14 cellular contexts compared by ENCODE assay signal in the genomic region with DNA sequence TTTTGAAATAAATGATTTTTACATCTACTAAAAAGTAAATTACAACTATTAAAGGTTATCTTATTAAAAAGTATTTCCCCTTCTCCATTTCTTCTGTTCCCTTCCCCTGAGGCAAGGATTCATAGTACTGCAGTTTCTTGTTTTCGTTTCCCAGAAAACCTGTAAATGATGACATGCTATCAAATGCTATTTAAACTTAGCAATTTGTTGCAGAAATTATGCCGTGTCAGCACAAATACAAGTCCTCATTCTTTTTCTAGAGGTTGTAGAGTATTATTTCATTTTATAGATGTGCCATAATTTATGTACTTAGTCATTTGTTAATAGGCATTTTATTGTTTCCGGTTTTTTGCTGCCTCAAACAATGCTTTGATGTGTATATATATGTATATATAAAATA.
A peak's percentile ranks its signal among the peaks of the same experiment; 100 is the strongest.
DNase-seq lines count a peak whose midpoint lies in the region; ATAC-seq, FAIRE-seq and TF ChIP-seq lines count a peak whose summit lies in the region.
"Had no signal": no experiment of that assay in that cellular context is flagged by ENCODE, and none has a peak within 500 bp of the region (broad histone marks: within the 10 kb centered on the region; RNA-seq: fewer than 3 reads in every experiment).

No MANE protein-coding gene starts in this region.

- no peak overlapping the region for H3K9ac ChIP-seq in BLaER1
- H3K9ac ChIP-seq in H1 (replicated peaks in 1 of 4; ENCODE audit: extremely low read depth in 1 of 4, low read depth in 3 of 4, low read length in 3 of 4), result no peak overlapping the region

- H3K4ac ChIP-seq in H1 (replicated peaks; ENCODE audit: insufficient read length, low read depth, low read length), result no peak overlapping the region

- no peak for TF ChIP-seq POLR2A in H1 (IDR thresholded peaks at IDR 0.05; ENCODE audit: control extremely low read depth in 1 of 2, low read depth in 2 of 2, low read length in 2 of 2)

- DNase-seq in GM18507 (ENCODE audit: extremely low spot score, insufficient read length, low read depth), result no peak
- peak; percentile 38 for DNase-seq in MV-4-11 (lab: John Stamatoyannopoulos, UW)
- DNase-seq in H1 (ENCODE audit: low read depth in 1 of 2, low spot score in 2 of 2), result no peak
- DNase-seq in HK-2 (ENCODE audit: unreplicated experiment), result no peak
- DNase-seq: ACHN, DMS 273 treated with DMSO at 0.1 percent for 48 hours, EL, NCI-H1105, NCI-H187 treated with DMSO at 0.1 percent for 48 hours, NCI-H2171 had no signal

- peaks cover 55% of the 10 kb centered on the region for H3K4me1 ChIP-seq in BLaER1
- H3K4me1 ChIP-seq in H1 (replicated peaks in 1 of 4; ENCODE audit: control insufficient read depth in 3 of 4, insufficient read depth in 4 of 4, low read length in 3 of 4), result no peaks in the 10 kb centered on the region

- no peak overlapping the region for H3K23ac ChIP-seq in H1 (ENCODE audit: insufficient read length)

- H3K4me2 ChIP-seq in BLaER1 (peak overlapping the region; percentile 70), H1 (ENCODE audit: insufficient read depth in 1 of 2, low read depth in 2 of 2, low read length in 2 of 2) (no peak overlapping the region)

- H3K36me3 ChIP-seq in BLaER1 (no peaks in the 10 kb centered on the region), H1 (ENCODE audit: control insufficient read depth in 2 of 4, insufficient read depth in 4 of 4, low read length in 3 of 4) (no peaks in the 10 kb centered on the region)

- peak overlapping the region; percentile 68 for H3K27ac ChIP-seq in BLaER1
- H3K27ac ChIP-seq in H1 (ENCODE audit: low read depth, low read length), result no peak overlapping the region

- FAIRE-seq in GM18507 (lab: Jason Lieb, UNC) (peak; percentile 47), H1 (lab: Jason Lieb, UNC) (no peak)
- FAIRE-seq: H54 had no signal

- H3K27me3 ChIP-seq in BLaER1 (no peaks in the 10 kb centered on the region), H1 (replicated peaks in 1 of 4; ENCODE audit: control insufficient read depth in 3 of 4, extremely low read depth in 1 of 4, insufficient read depth in 3 of 4, low read length in 3 of 4) (peaks cover 0 to 1% (median 0%) of the 10 kb centered on the region in 4 experiments; a peak in 1 of 7 replicates)

- H3K14ac ChIP-seq in H1 (ENCODE audit: insufficient read length), result no peak overlapping the region

- H4K91ac ChIP-seq in H1 (replicated peaks; ENCODE audit: insufficient read length, low read length), result no peak overlapping the region

- TF ChIP-seq RAD21 in H1 (IDR thresholded peaks at IDR 0.05 in 1 of 2, conservative IDR thresholded peaks at IDR 0.05 in 1 of 2; ENCODE audit: low read depth in 2 of 2, low read length in 2 of 2), result no peak

- CTCF ChIA-PET in H1 (lab: Charles Lee; ENCODE audit: partially characterized antibody), result interaction anchor here (1.2 to 3.2 kb wide), 2 partner anchors 11 to 321 kb away, joined by 6 to 15 read pairs; no protein-coding TSS in a partner anchor

- ATAC-seq in HG03108 (IDR thresholded peaks at IDR 0.05; ENCODE audit: unreplicated experiment), result no peak
- no peak for ATAC-seq in HG02981 (IDR thresholded peaks at IDR 0.05; ENCODE audit: unreplicated experiment)

- 93% methylated on average over 3 of the region's 3 CpGs; no CpG with 5 or more reads in 1 of the 2 experiments for WGBS in H1 (ENCODE audit: extremely low coverage in 1 of 2, insufficient coverage in 1 of 2, insufficient read length in 1 of 2, insufficient replicate concordance in 2 of 2, low coverage in 1 of 2, low lambda C conversion rate in 2 of 2, missing lambda C conversion rate in 1 of 2), 2 experiments

- H4K5ac ChIP-seq in H1 (ENCODE audit: insufficient read length, low read depth, low read length), result no peak overlapping the region

- H3K9me3 ChIP-seq in BLaER1 (peaks cover 15% of the 10 kb centered on the region; the same call in 1 of the 2 replicates), H1 (ENCODE audit: insufficient read depth in 2 of 2, low read depth in 1 of 2, low read length in 1 of 2) (no peaks in the 10 kb centered on the region)

- H2BK12ac ChIP-seq in H1 (ENCODE audit: low read depth, low read length), result no peak overlapping the region

- H2BK20ac ChIP-seq in H1 (ENCODE audit: low read length), result no peak overlapping the region

- H3K4me3 ChIP-seq in BLaER1, result peak overlapping the region; percentile 17; the same call in 1 of the 2 replicates
- no peak overlapping the region for H3K4me3 ChIP-seq in H1 (ENCODE audit: extremely low read depth in 1 of 4, insufficient read depth in 2 of 4, low read depth in 3 of 4, low read length in 4 of 4)

- no peaks in the 10 kb centered on the region for H4K20me1 ChIP-seq in BLaER1
- no peaks in the 10 kb centered on the region for H4K20me1 ChIP-seq in H1 (replicated peaks in 1 of 2; ENCODE audit: control insufficient read depth in 1 of 2, insufficient read depth in 2 of 2, low read length in 2 of 2)

- no peaks in the 10 kb centered on the region for H3K79me1 ChIP-seq in H1 (ENCODE audit: low read depth, low read length)

- TF ChIP-seq EP300 in H1 (IDR thresholded peaks at IDR 0.05; ENCODE audit: borderline replicate concordance in 1 of 2, low read depth in 2 of 2, low read length in 2 of 2), result no peak

- no peak overlapping the region for H4K8ac ChIP-seq in H1 (ENCODE audit: extremely low read depth, insufficient read depth, low read length)

- no peaks in the 10 kb centered on the region for H3K79me2 ChIP-seq in H1 (ENCODE audit: control insufficient read depth in 1 of 2, insufficient read depth in 2 of 2, low read length in 2 of 2)

- no peak overlapping the region for H2BK15ac ChIP-seq in H1 (ENCODE audit: low read length)

- no peaks in the 10 kb centered on the region for H3K23me2 ChIP-seq in H1 (ENCODE audit: low read depth, low read length)

- H2AK5ac ChIP-seq in H1 (ENCODE audit: low read depth, low read length), result no peak overlapping the region

- no peak overlapping the region for H2BK120ac ChIP-seq in H1 (replicated peaks; ENCODE audit: low read depth, low read length)

- no peak overlapping the region for H3K18ac ChIP-seq in H1 (ENCODE audit: extremely low read depth, low read length)

- H2AFZ ChIP-seq in H1 (ENCODE audit: low read length), result no peak overlapping the region

- no peak overlapping the region for H3K56ac ChIP-seq in H1 (replicated peaks; ENCODE audit: insufficient read length, low read depth, low read length)

- POLR2A ChIA-PET in H1 (lab: Charles Lee; ENCODE audit: partially characterized antibody), result no interaction called here

- TF ChIP-seq CTCF in H1 (IDR thresholded peaks at IDR 0.05; ENCODE audit: control extremely low read depth in 1 of 3, insufficient read depth in 1 of 3, low read depth in 1 of 3, low read length in 3 of 3), result no peak

- no peak overlapping the region for H2BK5ac ChIP-seq in H1 (ENCODE audit: low read depth, low read length)

TF ChIP-seq in H1, 55 proteins besides CTCF, POLR2A, EP300 and RAD21:
- TF ChIP-seq SRF (IDR thresholded peaks at IDR 0.05; ENCODE audit: low read depth, low read length) (no peak), MAFK (IDR thresholded peaks at IDR 0.05; ENCODE audit: low read depth, low read length) (peak; percentile 97), CREB1 (IDR thresholded peaks at IDR 0.05) (no peak)
TF ChIP-seq in H1: peak in this region for 1.
